In the genomic region with DNA sequence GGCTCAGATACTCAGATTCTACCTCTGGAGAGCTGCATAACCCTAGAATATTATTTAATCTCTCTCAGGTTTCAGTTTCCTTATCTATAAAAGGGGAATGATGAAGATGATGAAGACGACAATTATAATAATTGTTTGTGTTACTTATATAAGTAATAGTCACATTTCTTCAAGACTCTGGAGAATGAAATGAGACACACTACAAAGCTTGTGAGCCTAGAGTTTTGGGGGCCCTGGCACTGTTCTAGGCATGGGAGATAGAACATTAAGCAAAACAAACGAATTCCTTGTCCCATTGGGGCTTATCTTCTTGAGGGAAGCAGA, we compare ENCODE assay signal across 16 cellular contexts. TPM values are rescaled to one million over a fixed set of nuclear protein-coding genes. Genes with fewer than 3 reads are reported as not detected.
A peak's percentile ranks its signal among the peaks of the same experiment; 100 is the strongest.
DNase-seq lines count a peak whose midpoint lies in the region; ATAC-seq, FAIRE-seq and TF ChIP-seq lines count a peak whose summit lies in the region.
"Had no signal": no experiment of that assay in that cellular context is flagged by ENCODE, and none has a peak within 500 bp of the region (broad histone marks: within the 10 kb centered on the region; RNA-seq: fewer than 3 reads in every experiment).

No MANE protein-coding gene starts in this region.

- TF ChIP-seq CTCF in HepG2 (CRISPR knock-in tag; IDR thresholded peaks at IDR 0.05) (no peak), right lobe of liver (IDR thresholded peaks at IDR 0.05) (no peak), type B pancreatic cell (conservative IDR thresholded peaks at IDR 0.05) (no peak)

- POLR2A ChIA-PET in HepG2 (lab: Yijun Ruan, JAX) = interaction anchor here (0.6 to 2.5 kb wide), 6 partner anchors 14 to 165 kb away, joined by 3 to 10 read pairs (median 4); no protein-coding TSS in a partner anchor

- TF ChIP-seq POLR2A in HepG2 (IDR thresholded peaks at IDR 0.05; ENCODE audit: insufficient read depth in 1 of 2, low read depth in 2 of 2, low read length in 2 of 2) (no peak), right lobe of liver (IDR thresholded peaks at IDR 0.05) (no peak)

- FAIRE-seq in HepG2 (lab: Jason Lieb, UNC) = no peak

- H3K9me3 ChIP-seq in HepG2 (ENCODE audit: low read length) (no peaks in the 10 kb centered on the region), right lobe of liver (no peaks in the 10 kb centered on the region)
- H3K9me3 ChIP-seq: vagina had no signal

- peak overlapping the region; percentile 67 for H3K27ac Mint-ChIP-seq in activated T-helper 17 cell treated with anti-CD3 and anti-CD28 coated beads, Interleukin-2, amount 50 U/mL, for 72 hours
- H3K27ac Mint-ChIP-seq in memory B cell = peak overlapping the region; percentile 79
- peak overlapping the region; percentile 3 for H3K27ac Mint-ChIP-seq in type B pancreatic cell

- no peak overlapping the region for H3K27ac ChIP-seq in HepG2 (ENCODE audit: extremely low read length, insufficient read depth, low read length)
- no peak overlapping the region for H3K27ac ChIP-seq in right lobe of liver
- H3K27ac ChIP-seq: vagina had no signal

- DNase-seq in HepG2 (ENCODE audit: low spot score) (no peak), right lobe of liver (no peak), memory B cell (ENCODE audit: low spot score in 2 of 2) (no peak), type B pancreatic cell (ENCODE audit: extremely low spot score, unreplicated experiment) (no peak), A172 (ENCODE audit: low spot score) (no peak), NCI-H524 treated with DMSO at 0.1 percent for 48 hours (lab: John Stamatoyannopoulos, UW) (no peak)
- DNase-seq: AML-193; anterior cingulate cortex; EL; NCI-H526; RPMI8226; stimulated activated CD4-positive, alpha-beta T cell treated with anti-CD3 and anti-CD28 coated beads, Interleukin-1b, Interleukin-23, amount 100 ng/mL, for 48 hours; T1000 had no signal

- peaks cover 4% of the 10 kb centered on the region for H3K36me3 Mint-ChIP-seq in activated T-helper 17 cell treated with anti-CD3 and anti-CD28 coated beads, Interleukin-2, amount 50 U/mL, for 72 hours (ENCODE audit: low read depth)
- H3K36me3 Mint-ChIP-seq in memory B cell = no peaks in the 10 kb centered on the region
- no peaks in the 10 kb centered on the region for H3K36me3 Mint-ChIP-seq in type B pancreatic cell

- no TSS peak for BruUV-seq in HepG2 (replicated peaks; lab: Mats Ljungman, UMichigan)

- no peak for ATAC-seq in HepG2
- ATAC-seq in right lobe of liver = no peak
- ATAC-seq in activated T-helper 17 cell treated with anti-CD3 and anti-CD28 coated beads, Interleukin-2, amount 50 U/mL, for 72 hours (replicated peaks) = no peak
- ATAC-seq in memory B cell (ENCODE audit: low read depth) = no peak
- ATAC-seq in SK-N-SH treated with all-trans-retinoic acid at 6 μM for 48 hours = no peak

- H3K36me3 ChIP-seq in HepG2 (replicated peaks in 1 of 2; ENCODE audit: control insufficient read depth in 1 of 2, insufficient read depth in 2 of 2, low read length in 2 of 2) (no peaks in the 10 kb centered on the region), right lobe of liver (no peaks in the 10 kb centered on the region)
- H3K36me3 ChIP-seq: vagina had no signal

- WGBS in HepG2 (ENCODE audit: low lambda C conversion rate) = 80% methylated on average over 2 of the region's 2 CpGs
- whole genome bisulfite sequencing in right lobe of liver (ENCODE audit: insufficient coverage, low coverage, low lambda C conversion rate, missing lambda C conversion rate) = 70% methylated on average over 2 of the region's 2 CpGs

- H3K27me3 Mint-ChIP-seq in activated T-helper 17 cell treated with anti-CD3 and anti-CD28 coated beads, Interleukin-2, amount 50 U/mL, for 72 hours = no peaks in the 10 kb centered on the region
- H3K27me3 Mint-ChIP-seq in memory B cell (no peaks in the 10 kb centered on the region), type B pancreatic cell (no peaks in the 10 kb centered on the region)

- CTCF ChIA-PET in HepG2 (lab: Yijun Ruan, JAX; ENCODE audit: low intra/inter-chr PET ratio, low total read pairs) = no interaction called here

- H3K9ac ChIP-seq in HepG2 (ENCODE audit: insufficient read depth, low read depth, low read length) = no peak overlapping the region

- intact Hi-C loops in HepG2 (cut with micrococcal nuclease; ENCODE audit: unreplicated experiment) (loop anchor here (5.0 kb wide), 1 partner anchor 138 kb away; no protein-coding TSS in a partner anchor), right lobe of liver (cut with DNase I) (no loop called here)

- no peaks in the 10 kb centered on the region for H4K20me1 ChIP-seq in HepG2 (ENCODE audit: insufficient read depth, low read length)

- in situ Hi-C loops in HepG2 (cut with HindIII; ENCODE audit: extremely low pct_ligation_motif_present, low pct_unique_long_range_greater_than_20kb) = no loop called here

- H3K4me3 ChIP-seq in HepG2 (replicated peaks in 1 of 3; ENCODE audit: insufficient read depth in 1 of 3, low read depth in 2 of 3, low read length in 3 of 3) (no peak overlapping the region), right lobe of liver (no peak overlapping the region)
- H3K4me3 ChIP-seq: vagina had no signal

- H3K79me2 ChIP-seq in HepG2 (ENCODE audit: insufficient read depth, low read length) = peaks cover 6% of the 10 kb centered on the region

- TF ChIP-seq EP300 in HepG2 (IDR thresholded peaks at IDR 0.05; ENCODE audit: low read depth in 2 of 2, low read length in 2 of 2) = no peak
- no peak for TF ChIP-seq EP300 in HepG2 (CRISPR knock-in tag; IDR thresholded peaks at IDR 0.05; ENCODE audit: borderline replicate concordance)

- peaks cover 37% of the 10 kb centered on the region for H3K4me1 Mint-ChIP-seq in activated T-helper 17 cell treated with anti-CD3 and anti-CD28 coated beads, Interleukin-2, amount 50 U/mL, for 72 hours
- H3K4me1 Mint-ChIP-seq in memory B cell (peaks cover 13% of the 10 kb centered on the region), type B pancreatic cell (ENCODE audit: unreplicated experiment) (peaks cover 45% of the 10 kb centered on the region)

- peaks cover 55% of the 10 kb centered on the region for H3K4me1 ChIP-seq in HepG2 (ENCODE audit: insufficient read depth, low read length)
- peaks cover 0 to 15% (median 4%) of the 10 kb centered on the region in 4 donors for H3K4me1 ChIP-seq in right lobe of liver

- peak overlapping the region; percentile 64 for H2AFZ ChIP-seq in HepG2 (ENCODE audit: low read length)

- H3K4me3 Mint-ChIP-seq in activated T-helper 17 cell treated with anti-CD3 and anti-CD28 coated beads, Interleukin-2, amount 50 U/mL, for 72 hours = peak overlapping the region; percentile 61
- H3K4me3 Mint-ChIP-seq in memory B cell (no peak overlapping the region), type B pancreatic cell (peak overlapping the region; percentile 46)

- H3K4me2 ChIP-seq in HepG2 (ENCODE audit: low read depth, low read length) = no peak overlapping the region

- TF ChIP-seq RAD21 in HepG2 (CRISPR knock-in tag; IDR thresholded peaks at IDR 0.05) = no peak

- H3K27me3 ChIP-seq in HepG2 (ENCODE audit: control insufficient read depth in 1 of 2, insufficient read depth in 2 of 2, low read length in 2 of 2) (no peaks in the 10 kb centered on the region; a peak in 1 of 5 replicates), right lobe of liver (no peaks in the 10 kb centered on the region)
- H3K27me3 ChIP-seq: vagina had no signal

- no peaks in the 10 kb centered on the region for H3K9me3 Mint-ChIP-seq in activated T-helper 17 cell treated with anti-CD3 and anti-CD28 coated beads, Interleukin-2, amount 50 U/mL, for 72 hours
- no peaks in the 10 kb centered on the region for H3K9me3 Mint-ChIP-seq in memory B cell
- H3K9me3 Mint-ChIP-seq in type B pancreatic cell = no peaks in the 10 kb centered on the region

TF ChIP-seq in HepG2, 621 proteins besides CTCF, POLR2A, EP300 and RAD21 (continues in another document):
- TF ChIP-seq REL (CRISPR knock-in tag; conservative IDR thresholded peaks at IDR 0.05) = no peak
- TF ChIP-seq DNMT1 (CRISPR knock-in tag; IDR thresholded peaks at IDR 0.05) = no peak

TF ChIP-seq in SK-N-SH treated with all-trans-retinoic acid at 6 μM for 48 hours, 23 proteins besides CTCF, POLR2A, EP300 and RAD21 (continues in another document):
- TF ChIP-seq RARB (CRISPR knock-in tag; IDR thresholded peaks at IDR 0.05) = no peak
- no peak for TF ChIP-seq TCF4 (CRISPR knock-in tag; IDR thresholded peaks at IDR 0.05; ENCODE audit: borderline replicate concordance)
- no peak for TF ChIP-seq SNAI2 (CRISPR knock-in tag; IDR thresholded peaks at IDR 0.05)

RNA-seq across cellular contexts. Expression of a gene that starts 5.4 kb away (rescaled TPM):
- 29.8 and 65.0 TPM in 2 replicates for total RNA-seq in HepG2 (2016; rRNA removed; fragmentation: Illumina TruSeq; extraction: Trizol)
- total RNA-seq in HepG2 (2016; cell fraction: cytosol; rRNA removed; fragmentation: Illumina TruSeq; extraction: Trizol; ENCODE audit: low read depth) = 3.8 and 3.9 TPM in 2 replicates
- 30.1 and 52.5 TPM in 2 replicates for total RNA-seq in HepG2 (2016; cell fraction: insoluble cytoplasmic fraction; rRNA removed; fragmentation: Illumina TruSeq; extraction: Trizol)
- total RNA-seq in HepG2 (2016; cell fraction: membrane; rRNA removed; fragmentation: Illumina TruSeq; extraction: Trizol) = 17.5 and 18.9 TPM in 2 replicates
- 46.4 and 49.3 TPM in 2 replicates for total RNA-seq in HepG2 (2016; cell fraction: nucleus; rRNA removed; fragmentation: Illumina TruSeq; extraction: Trizol)
- polyA plus RNA-seq in HepG2 (2011; rRNA removed) = 22.3 and 23.7 TPM in 2 replicates
- 16.1 and 20.6 TPM in 2 replicates for polyA plus RNA-seq in HepG2 (2011; cell fraction: cytosol; rRNA removed)
- 28.1 and 34.2 TPM in 2 replicates for polyA plus RNA-seq in HepG2 (2011; cell fraction: nucleus; rRNA removed)
- 30.6 and 41.2 TPM in 2 replicates for polyA plus RNA-seq in HepG2 (2012)
- 0.85 and 1.1 TPM in 2 replicates for polyA plus RNA-seq in HepG2 (2016; cell fraction: cytosol; fragmentation: Illumina TruSeq; extraction: Trizol; ENCODE audit: low read depth)
- 50.4 and 54.5 TPM in 2 replicates for polyA plus RNA-seq in HepG2 (2016; cell fraction: insoluble cytoplasmic fraction; fragmentation: Illumina TruSeq; extraction: Trizol; ENCODE audit: low read depth)
- polyA plus RNA-seq in HepG2 (2016; cell fraction: membrane; fragmentation: Illumina TruSeq; extraction: Trizol; ENCODE audit: low read depth) = 5.7 and 6.3 TPM in 2 replicates
- 66.7 and 71.5 TPM in 2 replicates for polyA plus RNA-seq in HepG2 (2016; cell fraction: nucleus; fragmentation: Illumina TruSeq; extraction: Trizol; ENCODE audit: insufficient read depth, low read depth)
- 13.5 and 82.3 TPM in 2 replicates for polyA minus RNA-seq in HepG2 (2011; rRNA and poly(A)+ RNA removed; ENCODE audit: low replicate concordance)
- 62.7 and 65.9 TPM in 2 replicates for polyA minus RNA-seq in HepG2 (2011; cell fraction: cytosol; rRNA and poly(A)+ RNA removed)
- polyA minus RNA-seq in HepG2 (2011; cell fraction: nucleus; rRNA and poly(A)+ RNA removed) = 63.2 and 86.3 TPM in 2 replicates
- 10 to 100 TPM; 11.3 to 27.1 (median 15.8) TPM for total RNA-seq in right lobe of liver
- 10 to 100 TPM; 52.7 to 54.2 TPM for total RNA-seq in activated T-helper 17 cell treated with anti-CD3 and anti-CD28 coated beads, Interleukin-2, amount 50 U/mL, for 72 hours
- 32.8 and 78.1 TPM in 2 replicates for total RNA-seq in type B pancreatic cell (ENCODE audit: low replicate concordance)
- 33.2 and 38.3 TPM in 2 replicates for total RNA-seq in A172 (2014; rRNA removed; shearing (Covaris generic))

Comparison
In these comparisons a context has a peak if more than half of its experiments do, and no peak if none do; other contexts are left out.
1. H3K27ac Mint-ChIP-seq: peak in every context shown above with its lines; median percentile 79 in memory B cell; 67 in activated T-helper 17 cell treated with anti-CD3 and anti-CD28 coated beads, Interleukin-2, amount 50 U/mL, for 72 hours; 3 in type B pancreatic cell.